Comparison of ENCODE assay signal across 11 cellular contexts in genomic region chr6:156984178-156984738, GRCh38.
A peak's percentile ranks its signal among the peaks of the same experiment; 100 is the strongest.
DNase-seq lines count a peak whose midpoint lies in the region; ATAC-seq and TF ChIP-seq lines count a peak whose summit lies in the region.
"Had no signal": no experiment of that assay in that cellular context is flagged by ENCODE, and none has a peak within 500 bp of the region (broad histone marks: within the 10 kb centered on the region; RNA-seq: fewer than 3 reads in every experiment).

No MANE protein-coding gene starts in this region.

- H3K4me1 Mint-ChIP-seq in T-helper 1 cell treated with Interleukin-12 subunit alpha and Interleukin-12 subunit beta and Interleukin-4 antibody, amounts not matched to agents 30 μg/mL and 1 μg/mL, for 36 hours (ENCODE audit: low read depth), result peaks cover 42% of the 10 kb centered on the region
- H3K4me1 Mint-ChIP-seq in WTC11 (peaks cover 89% of the 10 kb centered on the region), natural killer cell (peaks cover 73 to 85% of the 10 kb centered on the region in 2 donors)

- no peak for TF ChIP-seq CTCF in WTC11 (IDR thresholded peaks at IDR 0.05)
- no peak for TF ChIP-seq CTCF in natural killer cell (IDR thresholded peaks at IDR 0.05)
- no peak for TF ChIP-seq CTCF in GM10266 (IDR thresholded peaks at IDR 0.05; ENCODE audit: control insufficient read depth, insufficient read depth, low read depth, missing control alignments)

- peak; percentile 40 for ATAC-seq in HG02678 (IDR thresholded peaks at IDR 0.05; ENCODE audit: unreplicated experiment)
- ATAC-seq in WTC11, result no peak
- ATAC-seq in natural killer cell, result peak; percentile 82 to 89 (median 85)
- ATAC-seq in GM18511 (IDR thresholded peaks at IDR 0.05; ENCODE audit: unreplicated experiment), result no peak
- ATAC-seq in HG02588 (IDR thresholded peaks at IDR 0.05; ENCODE audit: unreplicated experiment), result no peak

- no peaks in the 10 kb centered on the region for H3K9me3 Mint-ChIP-seq in T-helper 1 cell treated with Interleukin-12 subunit alpha and Interleukin-12 subunit beta and Interleukin-4 antibody, amounts not matched to agents 30 μg/mL and 1 μg/mL, for 36 hours
- no peaks in the 10 kb centered on the region for H3K9me3 Mint-ChIP-seq in WTC11
- no peaks in the 10 kb centered on the region for H3K9me3 Mint-ChIP-seq in natural killer cell
- H3K9me3 Mint-ChIP-seq: neural crest cell had no signal

- intact Hi-C loops in natural killer cell (cut with micrococcal nuclease), result no loop called here

- no peak for DNase-seq in T-helper 1 cell
- DNase-seq in WTC11 (ENCODE audit: low spot score), result no peak
- no peak for DNase-seq in natural killer cell
- DNase-seq in GM10266 (ENCODE audit: extremely low spot score), result no peak
- DNase-seq: adrenal gland, NCI-H1092 treated with DMSO at 0.1 percent for 48 hours had no signal

- peak overlapping the region; percentile 33 for H3K4me3 Mint-ChIP-seq in T-helper 1 cell treated with Interleukin-12 subunit alpha and Interleukin-12 subunit beta and Interleukin-4 antibody, amounts not matched to agents 30 μg/mL and 1 μg/mL, for 36 hours
- H3K4me3 Mint-ChIP-seq in WTC11 (no peak overlapping the region), natural killer cell (peak overlapping the region; percentile 47)
- H3K4me3 Mint-ChIP-seq: neural crest cell had no signal

- no peaks in the 10 kb centered on the region for H3K27me3 Mint-ChIP-seq in T-helper 1 cell treated with Interleukin-12 subunit alpha and Interleukin-12 subunit beta and Interleukin-4 antibody, amounts not matched to agents 30 μg/mL and 1 μg/mL, for 36 hours (ENCODE audit: low read depth)
- H3K27me3 Mint-ChIP-seq in WTC11 (ENCODE audit: low read depth) (no peaks in the 10 kb centered on the region), natural killer cell (ENCODE audit: low read depth in 2 of 2) (no peaks in the 10 kb centered on the region)

- H3K27ac Mint-ChIP-seq in T-helper 1 cell treated with Interleukin-12 subunit alpha and Interleukin-12 subunit beta and Interleukin-4 antibody, amounts not matched to agents 30 μg/mL and 1 μg/mL, for 36 hours, result peak overlapping the region; percentile 23
- H3K27ac Mint-ChIP-seq in WTC11 (peak overlapping the region; percentile 74), natural killer cell (peak overlapping the region; percentile 33 to 43)

- no peaks in the 10 kb centered on the region for H3K36me3 Mint-ChIP-seq in T-helper 1 cell treated with Interleukin-12 subunit alpha and Interleukin-12 subunit beta and Interleukin-4 antibody, amounts not matched to agents 30 μg/mL and 1 μg/mL, for 36 hours (ENCODE audit: low read depth)
- H3K36me3 Mint-ChIP-seq in WTC11, result no peaks in the 10 kb centered on the region
- H3K36me3 Mint-ChIP-seq in natural killer cell, result no peaks in the 10 kb centered on the region

- CTCF ChIA-PET in WTC11 (lab: Charles Lee), result interaction anchor here (1.1 to 1.3 kb wide), 2 partner anchors 14 to 51 kb away, joined by 3 to 4 read pairs; no protein-coding TSS in a partner anchor

- POLR2A ChIA-PET in WTC11 (lab: Charles Lee), result interaction anchor here (0.6 kb wide), 1 partner anchor 156 kb away, joined by 4 read pairs; no protein-coding TSS in a partner anchor

TF ChIP-seq in WTC11, 78 proteins besides CTCF, POLR2A, EP300 and RAD21:
- TF ChIP-seq ATF1 (CRISPR knock-in tag; IDR thresholded peaks at IDR 0.05) (no peak), NFYB (CRISPR knock-in tag; conservative IDR thresholded peaks at IDR 0.05; ENCODE audit: low read depth) (no peak), GTF2I (CRISPR knock-in tag; conservative IDR thresholded peaks at IDR 0.05) (no peak), E2F4 (CRISPR knock-in tag; IDR thresholded peaks at IDR 0.05; ENCODE audit: borderline replicate concordance, low read depth) (no peak), FOXK1 (CRISPR knock-in tag; IDR thresholded peaks at IDR 0.05) (no peak), IRF2 (CRISPR knock-in tag; IDR thresholded peaks at IDR 0.05; ENCODE audit: borderline replicate concordance, low read depth) (no peak), KAT7 (CRISPR knock-in tag; IDR thresholded peaks at IDR 0.05; ENCODE audit: borderline replicate concordance) (no peak), TEAD1 (CRISPR knock-in tag; IDR thresholded peaks at IDR 0.05) (no peak)
- TF ChIP-seq, protein P1, sequence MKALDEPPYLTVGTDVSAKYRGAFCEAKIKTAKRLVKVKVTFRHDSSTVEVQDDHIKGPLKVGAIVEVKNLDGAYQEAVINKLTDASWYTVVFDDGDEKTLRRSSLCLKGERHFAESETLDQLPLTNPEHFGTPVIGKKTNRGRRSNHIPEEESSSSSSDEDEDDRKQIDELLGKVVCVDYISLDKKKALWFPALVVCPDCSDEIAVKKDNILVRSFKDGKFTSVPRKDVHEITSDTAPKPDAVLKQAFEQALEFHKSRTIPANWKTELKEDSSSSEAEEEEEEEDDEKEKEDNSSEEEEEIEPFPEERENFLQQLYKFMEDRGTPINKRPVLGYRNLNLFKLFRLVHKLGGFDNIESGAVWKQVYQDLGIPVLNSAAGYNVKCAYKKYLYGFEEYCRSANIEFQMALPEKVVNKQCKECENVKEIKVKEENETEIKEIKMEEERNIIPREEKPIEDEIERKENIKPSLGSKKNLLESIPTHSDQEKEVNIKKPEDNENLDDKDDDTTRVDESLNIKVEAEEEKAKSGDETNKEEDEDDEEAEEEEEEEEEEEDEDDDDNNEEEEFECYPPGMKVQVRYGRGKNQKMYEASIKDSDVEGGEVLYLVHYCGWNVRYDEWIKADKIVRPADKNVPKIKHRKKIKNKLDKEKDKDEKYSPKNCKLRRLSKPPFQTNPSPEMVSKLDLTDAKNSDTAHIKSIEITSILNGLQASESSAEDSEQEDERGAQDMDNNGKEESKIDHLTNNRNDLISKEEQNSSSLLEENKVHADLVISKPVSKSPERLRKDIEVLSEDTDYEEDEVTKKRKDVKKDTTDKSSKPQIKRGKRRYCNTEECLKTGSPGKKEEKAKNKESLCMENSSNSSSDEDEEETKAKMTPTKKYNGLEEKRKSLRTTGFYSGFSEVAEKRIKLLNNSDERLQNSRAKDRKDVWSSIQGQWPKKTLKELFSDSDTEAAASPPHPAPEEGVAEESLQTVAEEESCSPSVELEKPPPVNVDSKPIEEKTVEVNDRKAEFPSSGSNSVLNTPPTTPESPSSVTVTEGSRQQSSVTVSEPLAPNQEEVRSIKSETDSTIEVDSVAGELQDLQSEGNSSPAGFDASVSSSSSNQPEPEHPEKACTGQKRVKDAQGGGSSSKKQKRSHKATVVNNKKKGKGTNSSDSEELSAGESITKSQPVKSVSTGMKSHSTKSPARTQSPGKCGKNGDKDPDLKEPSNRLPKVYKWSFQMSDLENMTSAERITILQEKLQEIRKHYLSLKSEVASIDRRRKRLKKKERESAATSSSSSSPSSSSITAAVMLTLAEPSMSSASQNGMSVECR (CRISPR knock-in tag; IDR thresholded peaks at IDR 0.05; ENCODE audit: borderline replicate concordance), result no peak
TF ChIP-seq in WTC11: peak in this region for 0.

Comparison
In these comparisons a context has a peak if more than half of its experiments do, and no peak if none do; other contexts are left out.
1. H3K27ac Mint-ChIP-seq: peak in every context shown above with its lines; median percentile 74 in WTC11; 38 in natural killer cell; 23 in T-helper 1 cell treated with Interleukin-12 subunit alpha and Interleukin-12 subunit beta and Interleukin-4 antibody, amounts not matched to agents 30 μg/mL and 1 μg/mL, for 36 hours.
2. ATAC-seq: peak in HG02678 (single experiment) and natural killer cell (3 of 3); none in WTC11 (single experiment), GM18511 (single experiment) and HG02588 (single experiment).